24 cellular contexts compared by ENCODE assay signal in genomic region chr2:162041465-162041864, GRCh38. TPM values are rescaled to one million over a fixed set of nuclear protein-coding genes. Genes with fewer than 3 reads are reported as not detected.
"Had no signal": no experiment of that assay in that cellular context is flagged by ENCODE, and none has a peak within 500 bp of the region (broad histone marks: within the 10 kb centered on the region; RNA-seq: fewer than 3 reads in every experiment).

No MANE protein-coding gene starts in this region.

- ATAC-seq: activated CD4-positive, alpha-beta T cell treated with anti-CD3 and anti-CD28 coated beads for 36 hours; activated naive CD8-positive, alpha-beta T cell treated with anti-CD3 and anti-CD28 coated beads, Interleukin-2, amount 50 U/mL, for 24 hours; body of pancreas; natural killer cell had no signal

- H3K4me3 ChIP-seq: body of pancreas, hepatocyte, left ventricle myocardium inferior, right atrium auricular region, tibial nerve had no signal

- H3K27ac ChIP-seq: body of pancreas, hepatocyte, left ventricle myocardium inferior, right atrium auricular region had no signal

- DNase-seq: activated B cell treated with CpG ODN at 0.5 μM for 24 hours; activated CD4-positive, alpha-beta T cell treated with anti-CD3 and anti-CD28 coated beads for 36 hours; activated CD4-positive, alpha-beta T cell treated with anti-CD3 and anti-CD28 coated beads, Interleukin-2, amount 50 U/mL, for 4 hours; activated CD8-positive, alpha-beta memory T cell treated with anti-CD3 and anti-CD28 coated beads for 24 hours; activated CD8-positive, alpha-beta memory T cell treated with anti-CD3 and anti-CD28 coated beads, Interleukin-2, amount 50 U/mL, for 4 hours; activated naive CD4-positive, alpha-beta T cell treated with anti-CD3 and anti-CD28 coated beads, Interleukin-2, amount 10 ng/mL, durations not matched to agents 7 days and 5 days; activated naive CD8-positive, alpha-beta T cell treated with anti-CD3 and anti-CD28 coated beads, Interleukin-2, amount 50 U/mL, for 24 hours; activated T-cell treated with anti-CD3 and anti-CD28 coated beads, Interleukin-2, amount 50 U/mL, for 24 hours; anterior cingulate cortex; body of pancreas; effector CD4-positive, alpha-beta T cell; foreskin melanocyte; glutamatergic neuron; kidney glomerular epithelial cell; left ventricle myocardium inferior; midbrain; natural killer cell; stimulated activated CD4-positive, alpha-beta T cell treated with anti-CD3 and anti-CD28 coated beads, Interleukin-12 subunit alpha, Interleukin-12 subunit beta, amount 100 ng/mL, for 4 hours; stimulated activated CD4-positive, alpha-beta T cell treated with anti-CD3 and anti-CD28 coated beads, Interleukin-1b, Interleukin-23, amount 100 ng/mL, for 48 hours; substantia nigra had no signal

RNA-seq across cellular contexts. Expression of gene DPP4, which starts 32.5 kb away (rescaled TPM):
- total RNA-seq: osteocyte had no signal
